Comparison of ENCODE assay signal across 9 cellular contexts in the genomic region with DNA sequence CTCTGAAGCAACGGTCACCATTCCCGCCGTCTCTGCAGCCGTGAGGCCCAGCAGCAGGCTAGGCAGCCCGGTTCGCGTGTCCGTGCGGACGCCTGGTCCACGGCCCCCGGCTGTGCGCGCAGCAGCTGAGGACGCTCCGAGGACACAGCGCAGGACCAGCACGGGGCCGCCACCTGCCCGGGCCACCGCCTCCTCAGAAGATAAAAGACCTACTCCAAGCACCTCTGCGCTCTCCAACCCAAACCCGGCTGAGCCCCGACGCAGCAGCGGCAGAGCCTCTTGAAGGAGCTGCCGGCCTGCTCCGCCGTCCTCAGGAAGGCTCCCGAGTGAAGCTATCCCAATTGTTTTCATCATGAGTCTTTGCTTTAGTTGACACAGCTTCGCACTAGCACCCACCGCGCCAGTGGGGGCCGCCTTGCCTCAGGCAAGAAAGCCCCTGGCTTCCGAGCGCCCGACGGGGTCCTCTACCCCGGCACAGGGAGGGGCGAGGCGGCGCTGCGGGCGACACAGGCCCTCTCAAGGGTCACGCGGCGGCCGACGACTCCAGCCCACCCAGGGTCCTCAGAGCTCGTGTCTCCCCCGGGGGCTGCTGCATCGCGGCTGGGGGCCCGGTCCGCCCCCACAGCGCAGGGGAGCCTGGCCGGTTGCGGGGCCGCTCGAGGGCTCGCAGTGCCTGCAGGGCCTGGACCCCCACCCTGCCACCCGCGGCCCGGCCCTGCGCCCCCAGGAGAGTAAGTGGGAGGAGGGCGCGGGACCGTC. TPM values are rescaled to one million over a fixed set of nuclear protein-coding genes. Genes with fewer than 3 reads are reported as not detected.
DNase-seq lines count a peak whose midpoint lies in the region; ATAC-seq lines count a peak whose summit lies in the region.
"Had no signal": no experiment of that assay in that cellular context is flagged by ENCODE, and none has a peak within 500 bp of the region (broad histone marks: within the 10 kb centered on the region; RNA-seq: fewer than 3 reads in every experiment).

No MANE protein-coding gene starts in this region.

- peak; percentile 69 for DNase-seq in DMS53 (lab: John Stamatoyannopoulos, UW)
- peak; percentile 51 for DNase-seq in GM23248
- DNase-seq in NCI-H2227 treated with DMSO at 0.1 percent for 48 hours (lab: John Stamatoyannopoulos, UW) = peak; percentile 4
- peak in 1 of 2 donors; percentile 49 for DNase-seq in memory B cell (ENCODE audit: low spot score in 2 of 2)
- no peak for DNase-seq in activated effector memory CD4-positive, alpha-beta T cell treated with Interleukin-2 at 50 U/mL for 16 hours
- no peak for DNase-seq in NCI-H510A treated with DMSO at 0.1 percent for 48 hours (lab: John Stamatoyannopoulos, UW)

- H3K27ac Mint-ChIP-seq in dendritic cell treated with granulocyte-macrophage colony-stimulating factor and Interleukin-4, amounts not matched to agents 40 ng/mL and 50 ng/mL, for 4 days = peak overlapping the region; percentile 77
- H3K27ac Mint-ChIP-seq in memory B cell = peak overlapping the region; percentile 85

- intact Hi-C loops in dendritic cell treated with granulocyte-macrophage colony-stimulating factor and Interleukin-4, amounts not matched to agents 40 ng/mL and 50 ng/mL, for 4 days (cut with micrococcal nuclease) = loop anchor here (5.0 kb wide), 1 partner anchor 35 kb away; no protein-coding TSS in a partner anchor

- H4K20me1 ChIP-seq in GM23248 (ENCODE audit: insufficient read depth) = no peaks in the 10 kb centered on the region

- H3K4me2 ChIP-seq in GM23248 (ENCODE audit: unreplicated experiment) = peak overlapping the region; percentile 60

- H3K27me3 Mint-ChIP-seq in dendritic cell treated with granulocyte-macrophage colony-stimulating factor and Interleukin-4, amounts not matched to agents 40 ng/mL and 50 ng/mL, for 4 days = no peaks in the 10 kb centered on the region
- peaks cover 6% of the 10 kb centered on the region for H3K27me3 Mint-ChIP-seq in memory B cell

- no peaks in the 10 kb centered on the region for H3K27me3 ChIP-seq in GM23248 (replicated peaks; ENCODE audit: insufficient read depth)

- in situ Hi-C loops in GM23248 (cut with MboI) = no loop called here

- H3K36me3 ChIP-seq in GM23248 (ENCODE audit: low read depth) (no peaks in the 10 kb centered on the region), urinary bladder (ENCODE audit: insufficient read depth) (no peaks in the 10 kb centered on the region)

- no peaks in the 10 kb centered on the region for H3K9me2 ChIP-seq in GM23248 (ENCODE audit: insufficient read depth)

- H3K4me1 ChIP-seq in GM23248 (ENCODE audit: insufficient read depth) (peaks cover 4% of the 10 kb centered on the region), urinary bladder (ENCODE audit: insufficient read depth) (no peaks in the 10 kb centered on the region)

- H3K4me1 Mint-ChIP-seq in dendritic cell treated with granulocyte-macrophage colony-stimulating factor and Interleukin-4, amounts not matched to agents 40 ng/mL and 50 ng/mL, for 4 days (ENCODE audit: low read depth) = peaks cover 76% of the 10 kb centered on the region
- H3K4me1 Mint-ChIP-seq in memory B cell = peaks cover 48% of the 10 kb centered on the region

- H3K4me3 Mint-ChIP-seq in dendritic cell treated with granulocyte-macrophage colony-stimulating factor and Interleukin-4, amounts not matched to agents 40 ng/mL and 50 ng/mL, for 4 days = peak overlapping the region; percentile 92
- H3K4me3 Mint-ChIP-seq in memory B cell = peak overlapping the region; percentile 88

- H3K27ac ChIP-seq in GM23248 = peak overlapping the region; percentile 91
- H3K27ac ChIP-seq in urinary bladder (ENCODE audit: low read depth) = peak overlapping the region; percentile 82

- no peak overlapping the region for H2AFZ ChIP-seq in GM23248

- 48 to 51% methylated on average over 49 to 58 of the region's 68 CpGs for WGBS in GM23248 (ENCODE audit: low coverage in 1 of 2, low lambda C conversion rate in 2 of 2, missing lambda C conversion rate in 2 of 2), 2 experiments
- WGBS in urinary bladder = 13% methylated on average over 68 of the region's 68 CpGs

- peak overlapping the region; percentile 89 for H3K9ac ChIP-seq in GM23248

- no peak for ATAC-seq in memory B cell (ENCODE audit: low read depth)

- H3K9me3 ChIP-seq in GM23248 (ENCODE audit: low read depth) = no peaks in the 10 kb centered on the region

- H3K36me3 Mint-ChIP-seq in dendritic cell treated with granulocyte-macrophage colony-stimulating factor and Interleukin-4, amounts not matched to agents 40 ng/mL and 50 ng/mL, for 4 days (ENCODE audit: low read depth) = peaks cover 50% of the 10 kb centered on the region
- peaks cover 4% of the 10 kb centered on the region for H3K36me3 Mint-ChIP-seq in memory B cell

- H3K9me3 Mint-ChIP-seq in dendritic cell treated with granulocyte-macrophage colony-stimulating factor and Interleukin-4, amounts not matched to agents 40 ng/mL and 50 ng/mL, for 4 days = peaks cover 5% of the 10 kb centered on the region
- no peaks in the 10 kb centered on the region for H3K9me3 Mint-ChIP-seq in memory B cell

- H3K4me3 ChIP-seq in GM23248 = peak overlapping the region; percentile 79
- peak overlapping the region; percentile 65 for H3K4me3 ChIP-seq in urinary bladder (ENCODE audit: low read depth, low read length)

- H3F3A ChIP-seq in GM23248 (ENCODE audit: insufficient read depth) = no peaks in the 10 kb centered on the region

- H3K79me2 ChIP-seq in GM23248 (ENCODE audit: insufficient read depth) = peaks cover 55% of the 10 kb centered on the region

RNA-seq across cellular contexts. Expression of gene GPR146, which starts 16.9 kb away (rescaled TPM):
- 9.7 and 10.2 TPM in 2 replicates for total RNA-seq in GM23248 (2014; rRNA removed; shearing (Covaris generic))
- polyA plus RNA-seq in GM23248 (2016; fragmentation: Nextera tagmentation; extraction: Ambion mirVana) = 4.3 and 5.1 TPM in 2 replicates
- 3.1 TPM for total RNA-seq in urinary bladder
- 43.9 TPM for polyA plus RNA-seq in urinary bladder

RNA-seq across cellular contexts. Expression of gene CYP2W1, which starts 44.5 kb away (rescaled TPM):
- total RNA-seq in GM23248 (2014; rRNA removed; shearing (Covaris generic)) = not detected in 2 replicates
- polyA plus RNA-seq in GM23248 (2016; fragmentation: Nextera tagmentation; extraction: Ambion mirVana) (not detected in 2 replicates), urinary bladder (0.22 TPM)
- total RNA-seq in urinary bladder = 7.5 TPM
- total RNA-seq: T-helper 2 cell treated with Interferon-gamma antibody and Interleukin-4, amounts not matched to agents 100 ng/mL and 5 ng/mL, for 36 hours had no signal

RNA-seq across cellular contexts. Expression of gene COX19, which starts 52.1 kb away (rescaled TPM):
- total RNA-seq in GM23248 (2014; rRNA removed; shearing (Covaris generic)) = 5.5 and 5.6 TPM in 2 replicates
- polyA plus RNA-seq in GM23248 (2016; fragmentation: Nextera tagmentation; extraction: Ambion mirVana) (9.5 and 9.9 TPM in 2 replicates), urinary bladder (6.5 TPM)
- total RNA-seq in urinary bladder = 24.0 TPM

Comparison
In these comparisons a context has a peak if more than half of its experiments do, and no peak if none do; other contexts are left out.
1. DNase-seq: peak in DMS53 (single experiment), GM23248 (single experiment) and NCI-H2227 treated with DMSO at 0.1 percent for 48 hours (single experiment); none in activated effector memory CD4-positive, alpha-beta T cell treated with Interleukin-2 at 50 U/mL for 16 hours (single experiment) and NCI-H510A treated with DMSO at 0.1 percent for 48 hours (single experiment).